Comparison of ENCODE assay signal across 9 cellular contexts in the genomic region with DNA sequence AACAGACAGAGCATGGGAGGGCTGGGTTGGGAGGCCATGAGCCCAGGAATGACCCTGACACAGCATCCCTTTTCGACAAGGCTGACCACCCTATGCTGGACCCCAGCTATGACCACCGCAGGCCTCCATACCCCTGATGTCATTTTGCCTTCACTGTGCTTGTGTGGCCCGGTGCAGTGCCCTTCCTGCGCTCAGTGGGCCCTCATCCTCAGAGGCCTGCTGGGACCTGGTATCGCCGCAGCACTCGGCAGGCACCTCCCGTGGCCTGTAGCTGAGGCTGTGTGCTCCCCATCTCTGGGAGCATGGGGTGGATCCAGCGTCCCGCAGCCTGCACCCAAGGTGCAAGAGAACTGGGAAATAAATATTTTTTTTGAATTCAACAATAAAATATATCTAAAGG.
"Had no signal": no experiment of that assay in that cellular context is flagged by ENCODE, and none has a peak within 500 bp of the region (broad histone marks: within the 10 kb centered on the region; RNA-seq: fewer than 3 reads in every experiment).

No MANE protein-coding gene starts in this region.

- H3K9ac ChIP-seq: GM23248 had no signal

- H3K4me3 ChIP-seq: GM23248, GM23338, HAP-1 had no signal

- H3K9me3 ChIP-seq: HAP-1 had no signal

- H3K4me3 Mint-ChIP-seq: GM23338, H9, HFFc6 had no signal

- H3K9me3 Mint-ChIP-seq: H9 had no signal

- H3K4me2 ChIP-seq: GM23338 had no signal

- H3K27ac ChIP-seq: GM23248 had no signal

- H3K27ac Mint-ChIP-seq: GM23338, H9, HFFc6 had no signal

- ATAC-seq: GM23338, HCT116 had no signal

- DNase-seq: GM23248, GOT3, H7, H9, HCEC 1CT, HFFc6 had no signal

- H3K36me3 ChIP-seq: HAP-1 had no signal

- H3K4me1 Mint-ChIP-seq: GM23338, H9 had no signal
